ENCODE assay signal across 12 cellular contexts in genomic region chr12:16531623-16532022, GRCh38.
DNase-seq lines count a peak whose midpoint lies in the region; ATAC-seq and TF ChIP-seq lines count a peak whose summit lies in the region.
"Had no signal": no experiment of that assay in that cellular context is flagged by ENCODE, and none has a peak within 500 bp of the region (broad histone marks: within the 10 kb centered on the region; RNA-seq: fewer than 3 reads in every experiment).

No MANE protein-coding gene starts in this region.

- H3K36me3 Mint-ChIP-seq in progenitor cell of endocrine pancreas (ENCODE audit: insufficient read depth), result peaks cover 7% of the 10 kb centered on the region
- H3K36me3 Mint-ChIP-seq in T-cell, result no peaks in the 10 kb centered on the region

- H2AFZ ChIP-seq in OCI-LY1 (ENCODE audit: low read length), result no peak overlapping the region

- no peak for TF ChIP-seq CTCF in OCI-LY1 (IDR thresholded peaks at IDR 0.05; ENCODE audit: low read length)
- no peak for TF ChIP-seq CTCF in progenitor cell of endocrine pancreas (IDR thresholded peaks at IDR 0.05; ENCODE audit: unreplicated experiment)
- no peak for TF ChIP-seq CTCF in foreskin fibroblast (IDR thresholded peaks at IDR 0.05; ENCODE audit: low read depth, low read length)

- ATAC-seq in GM21423 (IDR thresholded peaks at IDR 0.05; ENCODE audit: unreplicated experiment) (peak; percentile 60), HG03045 (IDR thresholded peaks at IDR 0.05; ENCODE audit: unreplicated experiment) (no peak), T-cell (replicated peaks in 1 of 4) (no peak)

- no peaks in the 10 kb centered on the region for H3K79me2 ChIP-seq in OCI-LY1 (ENCODE audit: insufficient read depth, low read length)

- H3K4me3 Mint-ChIP-seq in progenitor cell of endocrine pancreas (ENCODE audit: low read depth) (no peak overlapping the region), T-cell (no peak overlapping the region)

- H3K36me3 ChIP-seq in OCI-LY1 (ENCODE audit: insufficient read depth, low read length), result no peaks in the 10 kb centered on the region
- H3K36me3 ChIP-seq: left ventricle myocardium inferior had no signal

- peak overlapping the region; percentile 16; the same call in 1 of the 2 replicates for H3K9ac ChIP-seq in OCI-LY1 (ENCODE audit: low read length)

- no peaks in the 10 kb centered on the region for H4K20me1 ChIP-seq in OCI-LY1 (ENCODE audit: insufficient read depth, low read length)

- peak overlapping the region; percentile 42; the same call in 1 of the 2 replicates for H3K4me2 ChIP-seq in OCI-LY1 (ENCODE audit: low read length)

- H3K27ac Mint-ChIP-seq in progenitor cell of endocrine pancreas (peak overlapping the region; percentile 63), T-cell (no peak overlapping the region)

- peak; percentile 71 for DNase-seq in NCI-H1694 treated with DMSO at 0.1 percent for 48 hours (lab: John Stamatoyannopoulos, UW)
- no peak for DNase-seq in progenitor cell of endocrine pancreas (ENCODE audit: low spot score, unreplicated experiment)
- no peak for DNase-seq in foreskin fibroblast
- DNase-seq in T-cell, result no peak
- DNase-seq in mucosa of gallbladder (ENCODE audit: low spot score), result no peak
- DNase-seq: activated gamma-delta T cell treated with Interleukin-2 at 50 U/mL for 16 hours, Caco-2, left ventricle myocardium inferior, Right ventricle myocardium superior had no signal

- no peaks in the 10 kb centered on the region for H3K9me3 ChIP-seq in OCI-LY1 (ENCODE audit: low read length)
- H3K9me3 ChIP-seq: Caco-2, left ventricle myocardium inferior had no signal

- no peaks in the 10 kb centered on the region for H3K9me2 ChIP-seq in OCI-LY1 (ENCODE audit: low read depth, low read length)

- H3K27me3 ChIP-seq in OCI-LY1 (ENCODE audit: insufficient read depth, low read length), result no peaks in the 10 kb centered on the region

- POLR2A ChIA-PET in T-cell (lab: Charles Lee), result no interaction called here

- H3K9me3 Mint-ChIP-seq in progenitor cell of endocrine pancreas (ENCODE audit: low read depth) (peaks cover 12% of the 10 kb centered on the region), T-cell (peaks cover 6 to 15% (median 9%) of the 10 kb centered on the region in 3 donors)

- H3K4me3 ChIP-seq in OCI-LY1 (ENCODE audit: low read depth, low read length, poor library complexity, severe bottlenecking) (no peak overlapping the region), foreskin fibroblast (ENCODE audit: low read depth in 1 of 2, low read length in 2 of 2) (no peak overlapping the region)
- H3K4me3 ChIP-seq: left ventricle myocardium inferior had no signal

- H3F3A ChIP-seq in OCI-LY1 (ENCODE audit: insufficient read depth, low read length), result no peaks in the 10 kb centered on the region

- H3K27ac ChIP-seq in OCI-LY1 (ENCODE audit: low read depth, low read length, poor library complexity, severe bottlenecking), result peak overlapping the region; percentile 94
- H3K27ac ChIP-seq: left ventricle myocardium inferior had no signal

- CTCF ChIA-PET in T-cell (lab: Charles Lee), result no interaction called here

- peaks cover 55% of the 10 kb centered on the region for H3K4me1 ChIP-seq in OCI-LY1 (ENCODE audit: insufficient read depth, low read length, severe bottlenecking)
- H3K4me1 ChIP-seq: Caco-2, left ventricle myocardium inferior had no signal

- H3K4me1 Mint-ChIP-seq in progenitor cell of endocrine pancreas (ENCODE audit: low read depth) (peaks cover 46% of the 10 kb centered on the region), T-cell (no peaks in the 10 kb centered on the region)

- H3K27me3 Mint-ChIP-seq in progenitor cell of endocrine pancreas, result no peaks in the 10 kb centered on the region
- no peaks in the 10 kb centered on the region for H3K27me3 Mint-ChIP-seq in T-cell
